In the genomic region with DNA sequence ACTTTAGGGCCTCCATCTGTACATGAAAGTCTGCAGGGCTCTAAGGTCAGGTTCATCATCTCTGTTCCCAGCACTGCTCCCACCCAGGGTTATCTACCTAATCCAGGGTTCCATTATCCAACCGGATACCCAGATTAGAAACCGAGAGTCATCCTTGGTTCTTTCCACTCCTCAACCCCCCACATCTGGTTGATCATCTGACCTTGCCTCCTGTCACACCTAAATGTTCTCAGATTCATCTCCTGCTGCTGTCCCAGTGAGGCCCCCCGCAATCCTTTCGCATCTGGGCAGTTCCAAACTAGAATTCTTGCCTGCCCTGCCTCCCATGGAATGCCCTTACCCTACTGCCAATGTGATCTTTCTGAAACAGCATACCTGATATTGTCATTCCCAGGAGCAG, we compare ENCODE assay signal across 24 cellular contexts.
DNase-seq lines count a peak whose midpoint lies in the region; ATAC-seq and TF ChIP-seq lines count a peak whose summit lies in the region.
"Had no signal": no experiment of that assay in that cellular context is flagged by ENCODE, and none has a peak within 500 bp of the region (broad histone marks: within the 10 kb centered on the region; RNA-seq: fewer than 3 reads in every experiment).

No MANE protein-coding gene starts in this region.

- no peak overlapping the region for H2AFZ ChIP-seq in hepatocyte
- H2AFZ ChIP-seq: GM23338 had no signal

- H3K27me3 ChIP-seq in right cardiac atrium (ENCODE audit: control insufficient read depth, insufficient read depth) (no peaks in the 10 kb centered on the region), hepatocyte (no peaks in the 10 kb centered on the region)
- H3K27me3 ChIP-seq: SJSA1 had no signal

- no peak overlapping the region for H3K4me2 ChIP-seq in hepatocyte
- H3K4me2 ChIP-seq: A549, GM23338 had no signal

- H3K4me1 Mint-ChIP-seq in activated T-helper 17 cell treated with anti-CD3 and anti-CD28 coated beads, Interleukin-2, amount 50 U/mL, for 72 hours: peaks cover 4% of the 10 kb centered on the region
- H3K4me1 Mint-ChIP-seq: CD4-positive, alpha-beta memory T cell; GM23338; H9 had no signal

- H3K9me2 ChIP-seq in hepatocyte (replicated peaks; ENCODE audit: insufficient read depth): no peaks in the 10 kb centered on the region

- H3K79me2 ChIP-seq in hepatocyte: no peaks in the 10 kb centered on the region

- H3K4me3 Mint-ChIP-seq in activated T-helper 17 cell treated with anti-CD3 and anti-CD28 coated beads, Interleukin-2, amount 50 U/mL, for 72 hours: no peak overlapping the region
- H3K4me3 Mint-ChIP-seq: CD4-positive, alpha-beta memory T cell; GM23338; H9 had no signal

- no peaks in the 10 kb centered on the region for H3K27me3 Mint-ChIP-seq in activated T-helper 17 cell treated with anti-CD3 and anti-CD28 coated beads, Interleukin-2, amount 50 U/mL, for 72 hours
- H3K27me3 Mint-ChIP-seq: CD4-positive, alpha-beta memory T cell had no signal

- DNase-seq in Right ventricle myocardium superior: no peak
- no peak for DNase-seq in right cardiac atrium
- DNase-seq in substantia nigra (lab: John Stamatoyannopoulos, UW): no peak
- no peak for DNase-seq in AG20443 (ENCODE audit: low spot score)
- no peak for DNase-seq in hepatocyte (ENCODE audit: low spot score)
- DNase-seq: C1 segment of cervical spinal cord; CD4-positive, alpha-beta memory T cell; COR-L47; DMS53; H9; KBM-7; NCI-H1105 treated with DMSO at 0.1 percent for 48 hours; NCI-H146; NCI-H1930; NCI-H2107; NCI-H524 treated with DMSO at 0.1 percent for 48 hours; NCI-H774 had no signal

- H3K4me1 ChIP-seq in right cardiac atrium (ENCODE audit: control insufficient read depth, insufficient read depth, low read length) (peaks cover 7% of the 10 kb centered on the region), hepatocyte (ENCODE audit: insufficient read depth) (no peaks in the 10 kb centered on the region)
- H3K4me1 ChIP-seq: A549, SJSA1 had no signal

- H3K9me3 ChIP-seq in right cardiac atrium (ENCODE audit: control insufficient read depth, low read length) (no peaks in the 10 kb centered on the region), hepatocyte (ENCODE audit: low read depth) (no peaks in the 10 kb centered on the region)
- H3K9me3 ChIP-seq: A549, SJSA1 had no signal

- no peak for TF ChIP-seq CTCF in hepatocyte (IDR thresholded peaks at IDR 0.05; ENCODE audit: poor library complexity)

- ATAC-seq in Right ventricle myocardium superior (ENCODE audit: poor library complexity): peak; percentile 8
- no peak for ATAC-seq in right cardiac atrium
- ATAC-seq in activated T-helper 17 cell treated with anti-CD3 and anti-CD28 coated beads, Interleukin-2, amount 50 U/mL, for 72 hours (replicated peaks): no peak
- no peak for ATAC-seq in HG03025 (IDR thresholded peaks at IDR 0.05; ENCODE audit: low FRiP score, unreplicated experiment)
- ATAC-seq: A549, GM23338, HepG2 had no signal

- intact Hi-C loops in Right ventricle myocardium superior (cut with DNase I) (no loop called here), right cardiac atrium (cut with DNase I) (no loop called here)

- peak overlapping the region; percentile 34 for H3K27ac Mint-ChIP-seq in activated T-helper 17 cell treated with anti-CD3 and anti-CD28 coated beads, Interleukin-2, amount 50 U/mL, for 72 hours
- H3K27ac Mint-ChIP-seq: GM23338 had no signal

- peaks cover 88% of the 10 kb centered on the region for H3K36me3 Mint-ChIP-seq in activated T-helper 17 cell treated with anti-CD3 and anti-CD28 coated beads, Interleukin-2, amount 50 U/mL, for 72 hours (ENCODE audit: low read depth)

- H3K36me3 ChIP-seq in hepatocyte (replicated peaks; ENCODE audit: insufficient read depth, low read depth): no peaks in the 10 kb centered on the region

- H3K9me3 Mint-ChIP-seq in activated T-helper 17 cell treated with anti-CD3 and anti-CD28 coated beads, Interleukin-2, amount 50 U/mL, for 72 hours: no peaks in the 10 kb centered on the region
- H3K9me3 Mint-ChIP-seq: CD4-positive, alpha-beta memory T cell; GM23338; H9 had no signal

- H3K27ac ChIP-seq in right cardiac atrium (ENCODE audit: low read length): no peak overlapping the region
- peak overlapping the region; percentile 72 for H3K27ac ChIP-seq in cingulate gyrus (ENCODE audit: low read depth, low read length)
- peak overlapping the region; percentile 70 for H3K27ac ChIP-seq in substantia nigra (ENCODE audit: low read depth, low read length, poor library complexity, severe bottlenecking)
- no peak overlapping the region for H3K27ac ChIP-seq in hepatocyte
- H3K27ac ChIP-seq: A549, SJSA1 had no signal

- H3K4me3 ChIP-seq in right cardiac atrium (ENCODE audit: low read length): no peak overlapping the region
- no peak overlapping the region for H3K4me3 ChIP-seq in hepatocyte
- H3K4me3 ChIP-seq: A549, GM23338, SJSA1 had no signal

- H4K20me1 ChIP-seq in hepatocyte (ENCODE audit: insufficient read depth, poor library complexity, severe bottlenecking): no peaks in the 10 kb centered on the region

- 92% methylated on average over 4 of the region's 4 CpGs for WGBS in right cardiac atrium
- WGBS in hepatocyte (ENCODE audit: low lambda C conversion rate, missing lambda C conversion rate): 95% methylated on average over 4 of the region's 4 CpGs

Comparison
In these comparisons a context has a peak if more than half of its experiments do, and no peak if none do; other contexts are left out.
1. H3K27ac ChIP-seq: peak in cingulate gyrus (single experiment) and substantia nigra (single experiment); none in right cardiac atrium (single experiment) and hepatocyte (single experiment).